In genomic region chr14:74350944-74351323, GRCh38 we compare ENCODE assay signal across 21 cellular contexts. TPM values are rescaled to one million over a fixed set of nuclear protein-coding genes. Genes with fewer than 3 reads are reported as not detected.
DNase-seq lines count a peak whose midpoint lies in the region; ATAC-seq, FAIRE-seq and TF ChIP-seq lines count a peak whose summit lies in the region.
"Had no signal": no experiment of that assay in that cellular context is flagged by ENCODE, and none has a peak within 500 bp of the region (broad histone marks: within the 10 kb centered on the region; RNA-seq: fewer than 3 reads in every experiment).

No MANE protein-coding gene starts in this region.

- H3K27ac Mint-ChIP-seq in GM23338: no peak overlapping the region
- H3K27ac Mint-ChIP-seq: CD4-positive, alpha-beta memory T cell; HFFc6 had no signal

- CTCF ChIA-PET in H1 (lab: Charles Lee; ENCODE audit: partially characterized antibody) (interaction anchor here (0.7 to 8.5 kb wide), 15 partner anchors 8 to 150 kb away, joined by 3 to 49 read pairs (median 5); no protein-coding TSS in a partner anchor), PC-9 (lab: Charles Lee) (interaction anchor here (0.7 kb wide), 3 partner anchors 11 to 42 kb away, joined by 3 to 4 read pairs (median 3); no protein-coding TSS in a partner anchor)

- no peak overlapping the region for H2AK5ac ChIP-seq in H1 (ENCODE audit: low read depth, low read length)

- no peak for DNase-seq in GM23338 (ENCODE audit: low spot score)
- no peak for DNase-seq in HTR-8/SVneo (ENCODE audit: insufficient read length, low spot score)
- DNase-seq in H1 (ENCODE audit: low read depth in 1 of 2, low spot score in 2 of 2): no peak
- DNase-seq in cerebellar nuclear complex (lab: John Stamatoyannopoulos, UW): no peak
- DNase-seq in PC-9: no peak
- DNase-seq in NCI-H1694 (lab: John Stamatoyannopoulos, UW): no peak
- DNase-seq: Calu3; CD4-positive, alpha-beta memory T cell; GOT3; HFFc6; NCI-H1930; NCI-H510A treated with DMSO at 0.1 percent for 48 hours; NCI-H82; SJCRH30 had no signal

- no peak overlapping the region for H2BK15ac ChIP-seq in H1 (ENCODE audit: low read length)

- H2AFZ ChIP-seq in GM23338 (no peak overlapping the region), H1 (ENCODE audit: low read length) (no peak overlapping the region), PC-9 (no peak overlapping the region)

- H4K20me1 ChIP-seq in GM23338 (replicated peaks; ENCODE audit: insufficient read depth) (peaks cover 60% of the 10 kb centered on the region), H1 (replicated peaks in 1 of 2; ENCODE audit: control insufficient read depth in 1 of 2, insufficient read depth in 2 of 2, low read length in 2 of 2) (peaks cover 14 to 21% of the 10 kb centered on the region in 2 experiments), PC-9 (ENCODE audit: insufficient read depth) (no peaks in the 10 kb centered on the region)
- H4K20me1 ChIP-seq: BLaER1 had no signal

- no peak overlapping the region for H3K14ac ChIP-seq in H1 (ENCODE audit: insufficient read length)

- intact Hi-C loops in PC-9 (cut with micrococcal nuclease; ENCODE audit: unreplicated experiment): no loop called here

- TF ChIP-seq CTCF in GM23338 (conservative IDR thresholded peaks at IDR 0.05; ENCODE audit: low read depth in 2 of 2): no peak
- TF ChIP-seq CTCF in H1 (IDR thresholded peaks at IDR 0.05; ENCODE audit: control extremely low read depth in 1 of 3, insufficient read depth in 1 of 3, low read depth in 1 of 3, low read length in 3 of 3): no peak
- no peak for TF ChIP-seq CTCF in PC-9 (conservative IDR thresholded peaks at IDR 0.05)

- H3F3A ChIP-seq in GM23338 (replicated peaks; ENCODE audit: low read depth): peaks cover 21% of the 10 kb centered on the region; the same call in 1 of the 2 replicates
- H3F3A ChIP-seq in PC-9 (ENCODE audit: insufficient read depth, low read depth): no peaks in the 10 kb centered on the region

- H3K27me3 ChIP-seq in GM23338 (ENCODE audit: insufficient read depth) (no peaks in the 10 kb centered on the region), H1 (replicated peaks in 1 of 4; ENCODE audit: control insufficient read depth in 3 of 4, extremely low read depth in 1 of 4, insufficient read depth in 3 of 4, low read length in 3 of 4) (no peaks in the 10 kb centered on the region), iPS-20b (ENCODE audit: insufficient read depth, low read length) (no peaks in the 10 kb centered on the region), PC-9 (ENCODE audit: insufficient read depth, low read depth) (peaks cover 4% of the 10 kb centered on the region; the same call in 1 of the 2 replicates)
- H3K27me3 ChIP-seq: BLaER1 had no signal

- H4K91ac ChIP-seq in H1 (replicated peaks; ENCODE audit: insufficient read length, low read length): no peak overlapping the region

- H3K36me3 ChIP-seq in GM23338 (ENCODE audit: insufficient read depth): peaks cover 7% of the 10 kb centered on the region; the same call in 1 of the 2 replicates
- peaks cover 0 to 27% (median 0%) of the 10 kb centered on the region in 4 experiments; a peak in 2 of 8 replicates for H3K36me3 ChIP-seq in H1 (ENCODE audit: control insufficient read depth in 2 of 4, insufficient read depth in 4 of 4, low read length in 3 of 4)
- H3K36me3 ChIP-seq in iPS-20b (ENCODE audit: insufficient read depth, low read depth, low read length): peaks cover 37% of the 10 kb centered on the region; the same call in 1 of the 2 replicates
- H3K36me3 ChIP-seq in PC-9 (ENCODE audit: low read depth): no peaks in the 10 kb centered on the region
- H3K36me3 ChIP-seq: BLaER1, SJCRH30 had no signal

- no peak for ATAC-seq in GM23338
- ATAC-seq: GM12878, Panc1 had no signal

- POLR2A ChIA-PET in H1 (lab: Charles Lee; ENCODE audit: partially characterized antibody) (interaction anchor here (0.6 to 15.0 kb wide), 22 partner anchors 7 to 494 kb away, joined by 3 to 282 read pairs (median 4); partner anchors contain the start of gene ABCD4), PC-9 (lab: Charles Lee; ENCODE audit: unreplicated experiment) (interaction anchor here (0.7 kb wide), 1 partner anchor 744 kb away, joined by 3 read pairs; no protein-coding TSS in a partner anchor)

- no peak overlapping the region for H3K4ac ChIP-seq in H1 (replicated peaks; ENCODE audit: insufficient read length, low read depth, low read length)

- H3K36me3 Mint-ChIP-seq in GM23338 (ENCODE audit: low read depth): peaks cover 50% of the 10 kb centered on the region
- H3K36me3 Mint-ChIP-seq: CD4-positive, alpha-beta memory T cell had no signal

- H3K9ac ChIP-seq in H1 (replicated peaks in 1 of 4; ENCODE audit: extremely low read depth in 1 of 4, low read depth in 3 of 4, low read length in 3 of 4) (peak overlapping the region; percentile 10 to 91 (median 48); a peak in 4 of 7 replicates), iPS-20b (ENCODE audit: low read depth, low read length) (peak overlapping the region; percentile 95; the same call in 1 of the 2 replicates)
- H3K9ac ChIP-seq: BLaER1 had no signal

- H3K9me3 ChIP-seq in H1 (ENCODE audit: insufficient read depth in 2 of 2, low read depth in 1 of 2, low read length in 1 of 2): no peaks in the 10 kb centered on the region
- no peaks in the 10 kb centered on the region for H3K9me3 ChIP-seq in iPS-20b (ENCODE audit: insufficient read depth, low read depth, low read length)
- no peaks in the 10 kb centered on the region for H3K9me3 ChIP-seq in PC-9 (ENCODE audit: insufficient read depth, low read depth)
- H3K9me3 ChIP-seq: BLaER1, SJCRH30 had no signal

- no peak for TF ChIP-seq POLR2A in H1 (IDR thresholded peaks at IDR 0.05; ENCODE audit: control extremely low read depth in 1 of 2, low read depth in 2 of 2, low read length in 2 of 2)

- no peak overlapping the region for H4K8ac ChIP-seq in H1 (ENCODE audit: extremely low read depth, insufficient read depth, low read length)

- H3K79me2 ChIP-seq in GM23338 (replicated peaks; ENCODE audit: insufficient read depth) (peaks cover 98% of the 10 kb centered on the region), H1 (ENCODE audit: control insufficient read depth in 1 of 2, insufficient read depth in 2 of 2, low read length in 2 of 2) (peaks cover 49 to 99% of the 10 kb centered on the region in 2 experiments), PC-9 (ENCODE audit: low read depth) (no peaks in the 10 kb centered on the region)

- H2BK5ac ChIP-seq in H1 (ENCODE audit: low read depth, low read length): no peak overlapping the region

- BruUV-seq in PC-9 (replicated peaks; lab: Mats Ljungman, UMichigan): no TSS peak

- peak overlapping the region; percentile 89 for H3K4me2 ChIP-seq in GM23338
- peak overlapping the region; percentile 95 to 96 for H3K4me2 ChIP-seq in H1 (ENCODE audit: insufficient read depth in 1 of 2, low read depth in 2 of 2, low read length in 2 of 2)
- no peak overlapping the region for H3K4me2 ChIP-seq in PC-9
- H3K4me2 ChIP-seq: BLaER1 had no signal

- no peak overlapping the region for H3K18ac ChIP-seq in H1 (ENCODE audit: extremely low read depth, low read length)

- no peak for TF ChIP-seq EP300 in H1 (IDR thresholded peaks at IDR 0.05; ENCODE audit: borderline replicate concordance in 1 of 2, low read depth in 2 of 2, low read length in 2 of 2)

- no peaks in the 10 kb centered on the region for H3K9me3 Mint-ChIP-seq in GM23338
- H3K9me3 Mint-ChIP-seq: CD4-positive, alpha-beta memory T cell; HFFc6 had no signal

- peak overlapping the region; percentile 42 for H4K5ac ChIP-seq in H1 (ENCODE audit: insufficient read length, low read depth, low read length)

- H3K4me3 Mint-ChIP-seq in GM23338: peak overlapping the region; percentile 92
- H3K4me3 Mint-ChIP-seq: CD4-positive, alpha-beta memory T cell; HFFc6 had no signal

- peaks cover 35% of the 10 kb centered on the region for H3K4me1 Mint-ChIP-seq in GM23338
- H3K4me1 Mint-ChIP-seq: CD4-positive, alpha-beta memory T cell had no signal

- H3K27ac ChIP-seq in GM23338 (ENCODE audit: low read depth) (peak overlapping the region; percentile 82; the same call in 1 of the 2 replicates), H1 (ENCODE audit: low read depth, low read length) (no peak overlapping the region; the same call in 1 of the 2 replicates), iPS-20b (ENCODE audit: low read length) (no peak overlapping the region), PC-9 (no peak overlapping the region)
- H3K27ac ChIP-seq: BLaER1, SJCRH30 had no signal

- H3K23ac ChIP-seq in H1 (ENCODE audit: insufficient read length): no peak overlapping the region

- H3K4me1 ChIP-seq in GM23338 (ENCODE audit: insufficient read depth) (peaks cover 50% of the 10 kb centered on the region), H1 (replicated peaks in 1 of 4; ENCODE audit: control insufficient read depth in 3 of 4, insufficient read depth in 4 of 4, low read length in 3 of 4) (peaks cover 4 to 20% (median 12%) of the 10 kb centered on the region in 4 experiments), iPS-20b (ENCODE audit: insufficient read depth, low read length) (peaks cover 12% of the 10 kb centered on the region; the same call in 1 of the 2 replicates), PC-9 (replicated peaks; ENCODE audit: insufficient read depth) (peaks cover 11% of the 10 kb centered on the region)
- H3K4me1 ChIP-seq: SJCRH30 had no signal

- H3K4me3 ChIP-seq in GM23338 (peak overlapping the region; percentile 90), H1 (ENCODE audit: extremely low read depth in 1 of 4, insufficient read depth in 2 of 4, low read depth in 3 of 4, low read length in 4 of 4) (peak overlapping the region; percentile 87 to 98 (median 90)), iPS-20b (ENCODE audit: low read length) (peak overlapping the region; percentile 89), PC-9 (no peak overlapping the region)
- H3K4me3 ChIP-seq: BLaER1, GM12878, SJCRH30 had no signal

- H3K56ac ChIP-seq in H1 (replicated peaks; ENCODE audit: insufficient read length, low read depth, low read length): no peak overlapping the region

- peak; percentile 44 for FAIRE-seq in HTR-8/SVneo (lab: Jason Lieb, UNC)
- FAIRE-seq in H1 (lab: Jason Lieb, UNC): no peak
- FAIRE-seq: GM12878 had no signal

- peaks cover 13% of the 10 kb centered on the region for H3K27me3 Mint-ChIP-seq in GM23338 (ENCODE audit: insufficient read depth, low read depth, poor library complexity)
- H3K27me3 Mint-ChIP-seq: CD4-positive, alpha-beta memory T cell had no signal

- no peaks in the 10 kb centered on the region for H3K9me2 ChIP-seq in GM23338 (ENCODE audit: insufficient read depth)
- no peaks in the 10 kb centered on the region for H3K9me2 ChIP-seq in PC-9 (ENCODE audit: insufficient read depth)

- no peak for TF ChIP-seq RAD21 in H1 (IDR thresholded peaks at IDR 0.05 in 1 of 2, conservative IDR thresholded peaks at IDR 0.05 in 1 of 2; ENCODE audit: low read depth in 2 of 2, low read length in 2 of 2)

- H3K23me2 ChIP-seq in H1 (ENCODE audit: low read depth, low read length): peaks cover 30% of the 10 kb centered on the region

- H2BK20ac ChIP-seq in H1 (ENCODE audit: low read length): no peak overlapping the region

- no peaks in the 10 kb centered on the region for H3K79me1 ChIP-seq in H1 (ENCODE audit: low read depth, low read length)

- H2BK12ac ChIP-seq in H1 (ENCODE audit: low read depth, low read length): no peak overlapping the region

- WGBS in H1 (ENCODE audit: extremely low coverage in 1 of 2, insufficient coverage in 1 of 2, insufficient read length in 1 of 2, insufficient replicate concordance in 2 of 2, low coverage in 1 of 2, low lambda C conversion rate in 2 of 2, missing lambda C conversion rate in 1 of 2), 2 experiments: 11% methylated on average over 1 of the region's 1 CpG; no CpG with 5 or more reads in 1 of the 2 experiments

- no peak overlapping the region for H2BK120ac ChIP-seq in H1 (replicated peaks; ENCODE audit: low read depth, low read length)

RNA-seq across cellular contexts. Expression of gene VRTN, which starts 2.7 kb away (rescaled TPM):
- 129 and 143 TPM in 2 replicates for total RNA-seq in GM23338 (2014; rRNA removed; shearing (Covaris generic))
- polyA plus RNA-seq in GM23338 (2016; fragmentation: Nextera tagmentation; extraction: Ambion mirVana) (63.9 and 68.5 TPM in 2 replicates), H1 (2011; rRNA removed) (133 and 189 TPM in 2 replicates)
- 148 and 154 TPM in 2 replicates for total RNA-seq in H1 (2021; fragmentation: NEBNext Ultra II Directional; extraction: Animal tissue kit (Norgen Biotek cat#: 25700))
- 182 TPM for polyA plus RNA-seq in H1 (2011; cell fraction: cytosol; rRNA removed)
- 122 TPM for polyA plus RNA-seq in H1 (2011; cell fraction: nucleus; rRNA removed)
- polyA plus RNA-seq in H1 (2012, experiment 1 of 2): 124 to 162 TPM (median 153 TPM) in 4 replicates
- 151 TPM for polyA plus RNA-seq in H1 (2012, experiment 2 of 2)
- polyA plus RNA-seq in H1 (2013, experiment 1 of 2): 89.5 TPM
- 85.7 TPM for polyA plus RNA-seq in H1 (2013, experiment 2 of 2)
- 110 and 121 TPM in 2 replicates for polyA minus RNA-seq in H1 (2011; rRNA and poly(A)+ RNA removed)
- 106 TPM for polyA minus RNA-seq in H1 (2011; cell fraction: cytosol; rRNA and poly(A)+ RNA removed)
- polyA minus RNA-seq in H1 (2011; cell fraction: nucleus; rRNA and poly(A)+ RNA removed): 60.1 TPM
- total RNA-seq in PC-9 (2021): not detected in 2 replicates
- total RNA-seq: A673; Calu3; CD4-positive, alpha-beta memory T cell; HFFc6; HT1080; SJCRH30; T-helper 1 cell treated with Interleukin-12 subunit alpha and Interleukin-12 subunit beta and Interleukin-4 antibody, amounts not matched to agents 30 ng/mL and 1 ng/mL, for 36 hours had no signal
- polyA plus RNA-seq: CD4-positive, alpha-beta memory T cell; GM12878 had no signal

RNA-seq across cellular contexts. Expression of gene ABCD4, which starts 48.2 kb away (rescaled TPM):
- 56.6 and 73.1 TPM in 2 replicates for total RNA-seq in GM23338 (2014; rRNA removed; shearing (Covaris generic))
- polyA plus RNA-seq in GM23338 (2016; fragmentation: Nextera tagmentation; extraction: Ambion mirVana) (60.5 and 64.6 TPM in 2 replicates), H1 (2011; rRNA removed) (47.9 and 99.4 TPM in 2 replicates)
- 84.8 and 97.7 TPM in 2 replicates for total RNA-seq in H1 (2021; fragmentation: NEBNext Ultra II Directional; extraction: Animal tissue kit (Norgen Biotek cat#: 25700))
- polyA plus RNA-seq in H1 (2011; cell fraction: cytosol; rRNA removed): 76.0 TPM
- 316 TPM for polyA plus RNA-seq in H1 (2011; cell fraction: nucleus; rRNA removed)
- 74.1 to 103 TPM (median 94.9 TPM) in 4 replicates for polyA plus RNA-seq in H1 (2012, experiment 1 of 2)
- 58.2 TPM for polyA plus RNA-seq in H1 (2012, experiment 2 of 2)
- polyA plus RNA-seq in H1 (2013, experiment 1 of 2): 46.2 TPM
- polyA plus RNA-seq in H1 (2013, experiment 2 of 2): 40.9 TPM
- 60.8 and 99.4 TPM in 2 replicates for polyA minus RNA-seq in H1 (2011; rRNA and poly(A)+ RNA removed)
- polyA minus RNA-seq in H1 (2011; cell fraction: cytosol; rRNA and poly(A)+ RNA removed): 44.9 TPM
- 124 TPM for polyA minus RNA-seq in H1 (2011; cell fraction: nucleus; rRNA and poly(A)+ RNA removed)
- total RNA-seq in PC-9 (2021): 150 and 179 TPM in 2 replicates

Comparison
In these comparisons a context has a peak if more than half of its experiments do, and no peak if none do; other contexts are left out.
1. RNA of gene VRTN, which starts 2.7 kb away (total RNA-seq): 148 to 154 TPM in H1 and 129 to 143 TPM in GM23338; not detected in PC-9; every median in the first group is over 100 times any median in the second.